ENCODE assay signal across 1 cellular context in the genomic region with DNA sequence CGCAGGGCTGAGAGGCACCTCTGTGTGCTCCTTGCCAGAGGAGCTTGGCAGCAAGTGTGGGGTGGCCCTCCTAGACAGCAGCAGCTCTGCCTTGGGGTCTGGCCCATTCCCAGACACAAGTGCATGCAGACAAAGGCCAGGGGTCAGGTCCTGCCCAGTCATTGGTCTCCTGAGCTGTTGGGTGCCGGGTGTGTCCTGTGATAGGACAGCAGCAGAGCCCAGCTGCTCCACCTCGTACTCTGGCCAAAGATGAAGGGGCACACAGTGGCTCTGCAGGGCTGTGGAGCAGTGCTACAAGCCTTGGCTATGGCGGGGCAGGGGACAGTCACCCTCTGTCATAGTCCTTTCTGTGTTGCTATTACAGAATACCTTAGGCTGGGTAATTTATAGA.
TF ChIP-seq lines count a peak whose summit lies in the region.

No MANE protein-coding gene starts in this region.

TF ChIP-seq in H1, 55 proteins besides CTCF, POLR2A, EP300 and RAD21:
- TF ChIP-seq NRF1 (IDR thresholded peaks at IDR 0.05; ENCODE audit: low read depth, low read length) (no peak), TEAD4 (IDR thresholded peaks at IDR 0.05; ENCODE audit: low read depth, low read length) (no peak), BACH1 (IDR thresholded peaks at IDR 0.05; ENCODE audit: low read length) (no peak)
